Comparison of ENCODE assay signal across 12 cellular contexts in genomic region chr5:125140855-125141254, GRCh38.
DNase-seq lines count a peak whose midpoint lies in the region; ATAC-seq, FAIRE-seq and TF ChIP-seq lines count a peak whose summit lies in the region.
"Had no signal": no experiment of that assay in that cellular context is flagged by ENCODE, and none has a peak within 500 bp of the region (broad histone marks: within the 10 kb centered on the region; RNA-seq: fewer than 3 reads in every experiment).

No MANE protein-coding gene starts in this region.

- H3K36me3 Mint-ChIP-seq in natural killer cell treated with Interleukin-12 subunit alpha and Interleukin-12 subunit beta and Interleukin-15 and Interleukin-18, amount 100 ng/mL, for 72 hours: peaks cover 4% of the 10 kb centered on the region

- H3K27me3 ChIP-seq in small intestine (ENCODE audit: control insufficient read depth in 2 of 2, insufficient read depth in 2 of 2, low read length in 2 of 2): no peaks in the 10 kb centered on the region
- H3K27me3 ChIP-seq: pancreas had no signal

- no peaks in the 10 kb centered on the region for H3K4me1 Mint-ChIP-seq in natural killer cell treated with Interleukin-12 subunit alpha and Interleukin-12 subunit beta and Interleukin-15 and Interleukin-18, amount 100 ng/mL, for 72 hours (ENCODE audit: low read depth in 2 of 2)

- H3K4me3 Mint-ChIP-seq in natural killer cell treated with Interleukin-12 subunit alpha and Interleukin-12 subunit beta and Interleukin-15 and Interleukin-18, amount 100 ng/mL, for 72 hours: no peak overlapping the region
- H3K4me3 Mint-ChIP-seq: effector memory CD8-positive, alpha-beta T cell had no signal

- no peaks in the 10 kb centered on the region for H3K9me3 ChIP-seq in small intestine (ENCODE audit: control insufficient read depth, low read depth)
- H3K9me3 ChIP-seq: pancreas had no signal

- no peaks in the 10 kb centered on the region for H3K4me1 ChIP-seq in small intestine (ENCODE audit: control insufficient read depth in 2 of 2, insufficient read depth in 1 of 2, low read depth in 1 of 2, low read length in 1 of 2)
- H3K4me1 ChIP-seq: pancreas had no signal

- peaks cover 10% of the 10 kb centered on the region for H3K9me3 Mint-ChIP-seq in natural killer cell treated with Interleukin-12 subunit alpha and Interleukin-12 subunit beta and Interleukin-15 and Interleukin-18, amount 100 ng/mL, for 72 hours

- ATAC-seq in natural killer cell treated with Interleukin-12 subunit alpha and Interleukin-12 subunit beta and Interleukin-15 and Interleukin-18, amount 100 ng/mL, for 72 hours: no peak
- ATAC-seq: effector memory CD8-positive, alpha-beta T cell had no signal

- 5 to 40% (median 27%) methylated on average over 2 of the region's 2 CpGs for WGBS in small intestine, 3 donors

- no peak overlapping the region for H3K4me3 ChIP-seq in fibroblast of the aortic adventitia (ENCODE audit: low read depth, low read length)
- no peak overlapping the region for H3K4me3 ChIP-seq in small intestine (ENCODE audit: low read depth in 1 of 2, low read length in 2 of 2)
- H3K4me3 ChIP-seq: pancreas had no signal

- H3K27me3 Mint-ChIP-seq in natural killer cell treated with Interleukin-12 subunit alpha and Interleukin-12 subunit beta and Interleukin-15 and Interleukin-18, amount 100 ng/mL, for 72 hours: no peaks in the 10 kb centered on the region
- H3K27me3 Mint-ChIP-seq: effector memory CD8-positive, alpha-beta T cell had no signal

- no peak overlapping the region for H3K27ac ChIP-seq in small intestine (ENCODE audit: low read depth in 1 of 2, low read length in 1 of 2)
- H3K27ac ChIP-seq: pancreas had no signal

- H3K27ac Mint-ChIP-seq in natural killer cell treated with Interleukin-12 subunit alpha and Interleukin-12 subunit beta and Interleukin-15 and Interleukin-18, amount 100 ng/mL, for 72 hours: no peak overlapping the region
- H3K27ac Mint-ChIP-seq: effector memory CD8-positive, alpha-beta T cell had no signal

- FAIRE-seq in small intestine (lab: Jason Lieb, UNC): no peak
- FAIRE-seq: pancreas had no signal

- DNase-seq in GM04503 (ENCODE audit: low read depth): peak; percentile 80
- peak; percentile 72 for DNase-seq in NCI-H748 (lab: John Stamatoyannopoulos, UW; ENCODE audit: unreplicated experiment)
- peak; percentile 94 for DNase-seq in fibroblast of the aortic adventitia (ENCODE audit: low read depth)
- DNase-seq in small intestine: peak; percentile 24
- DNase-seq in SW480 (ENCODE audit: low spot score): no peak
- no peak for DNase-seq in natural killer cell treated with Interleukin-12 subunit alpha and Interleukin-12 subunit beta and Interleukin-15 and Interleukin-18, amount 100 ng/mL, for 72 hours (ENCODE audit: low spot score)
- DNase-seq in activated CD4-positive, CD25-positive, alpha-beta regulatory T cell treated with anti-CD3 and anti-CD28 coated beads, Interleukin-2, amount 50 U/mL, for 72 hours: no peak
- DNase-seq: activated effector memory CD4-positive, alpha-beta T cell treated with Interleukin-2 at 50 U/mL for 16 hours; effector memory CD8-positive, alpha-beta T cell; islet precursor cell; NK-92 treated with Interleukin-12 subunit alpha and Interleukin-12 subunit beta, amount 100 ng/mL, for 24 hours; pancreas had no signal

- H3K36me3 ChIP-seq in small intestine (ENCODE audit: control insufficient read depth in 2 of 2, insufficient read depth in 2 of 2, low read length in 2 of 2): no peaks in the 10 kb centered on the region
- H3K36me3 ChIP-seq: pancreas had no signal

- TF ChIP-seq CTCF in fibroblast of the aortic adventitia (IDR thresholded peaks at IDR 0.05; ENCODE audit: insufficient read depth, low read length): no peak

Comparison
In these comparisons a context has a peak if more than half of its experiments do, and no peak if none do; other contexts are left out.
1. DNase-seq: peak in GM04503 (single experiment), NCI-H748 (single experiment), fibroblast of the aortic adventitia (single experiment) and small intestine (single experiment); none in SW480 (single experiment), natural killer cell treated with Interleukin-12 subunit alpha and Interleukin-12 subunit beta and Interleukin-15 and Interleukin-18, amount 100 ng/mL, for 72 hours (single experiment) and activated CD4-positive, CD25-positive, alpha-beta regulatory T cell treated with anti-CD3 and anti-CD28 coated beads, Interleukin-2, amount 50 U/mL, for 72 hours (single experiment).